ENCODE assay signal across 8 cellular contexts in the genomic region with DNA sequence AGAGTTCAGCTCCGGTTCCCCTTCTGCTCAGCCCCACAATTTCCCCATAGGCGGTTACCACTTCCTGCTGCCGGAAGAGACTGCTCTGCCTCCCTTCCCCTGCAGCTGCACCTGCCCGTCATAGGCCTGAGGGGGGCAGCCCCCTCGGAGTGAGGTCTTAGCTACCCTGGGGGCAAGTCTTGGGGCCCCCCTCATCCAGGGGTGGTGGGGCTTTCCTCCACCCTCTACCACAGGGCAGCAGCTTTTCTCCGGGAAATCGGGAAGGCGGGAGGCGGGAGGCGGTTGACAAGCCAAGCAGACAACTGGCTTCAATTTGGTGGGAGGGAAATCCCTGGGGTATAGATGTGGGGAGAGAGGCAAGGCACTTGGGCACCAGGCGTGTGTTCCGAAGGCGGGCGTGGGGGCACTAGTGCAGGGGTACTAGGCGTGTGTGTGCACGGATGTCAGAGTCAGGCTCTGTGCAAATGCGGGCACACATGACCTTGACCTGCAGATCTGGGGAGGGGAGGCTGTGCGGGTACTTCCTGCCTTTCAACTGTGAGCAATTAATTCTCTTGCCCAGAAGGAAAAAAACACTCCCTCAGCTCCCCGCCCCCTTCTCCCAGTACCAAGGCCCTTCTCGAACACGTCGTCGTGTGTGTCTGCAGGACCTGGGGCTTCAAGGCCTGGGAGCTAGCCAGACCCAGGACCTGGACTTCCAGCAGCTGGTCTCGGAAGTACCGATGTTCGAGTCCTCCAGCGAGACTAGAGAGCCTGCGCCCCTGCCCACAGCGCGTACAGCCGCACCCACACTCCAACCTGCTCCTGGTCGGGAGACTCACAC. TPM values are rescaled to one million over a fixed set of nuclear protein-coding genes. Genes with fewer than 3 reads are reported as not detected.
A peak's percentile ranks its signal among the peaks of the same experiment; 100 is the strongest.
DNase-seq lines count a peak whose midpoint lies in the region; ATAC-seq and TF ChIP-seq lines count a peak whose summit lies in the region.

No MANE protein-coding gene starts in this region.

- TF ChIP-seq POLR2A in IMR-90 (IDR thresholded peaks at IDR 0.05; ENCODE audit: low read depth, low read length): peak; percentile 27; the same call in 1 of the 2 replicates
- TF ChIP-seq POLR2A in Raji (IDR thresholded peaks at IDR 0.05; ENCODE audit: insufficient read depth, low read depth, low read length): peak; percentile 62

- H3K9me1 ChIP-seq in IMR-90 (ENCODE audit: insufficient read depth, low read length): no peaks in the 10 kb centered on the region; the same call in 1 of the 2 replicates

- H2BK5ac ChIP-seq in IMR-90 (ENCODE audit: low read depth, low read length, poor library complexity, severe bottlenecking): peak overlapping the region; percentile 90

- no peak overlapping the region for H2BK120ac ChIP-seq in IMR-90 (ENCODE audit: low read depth, low read length)

- H3K4me3 ChIP-seq in BE2C (ENCODE audit: low read depth, low read length): peak overlapping the region; percentile 64
- peak overlapping the region; percentile 82 for H3K4me3 ChIP-seq in IMR-90 (ENCODE audit: insufficient read depth, low read depth, low read length)
- peak overlapping the region; percentile 58 for H3K4me3 ChIP-seq in skeletal muscle cell (ENCODE audit: low read depth, low read length)

- peak overlapping the region; percentile 82 for H4K5ac ChIP-seq in IMR-90 (ENCODE audit: low read depth, low read length)

- H3K23ac ChIP-seq in IMR-90 (ENCODE audit: low read depth, low read length): peak overlapping the region; percentile 79; the same call in 1 of the 2 replicates

- H3K4me1 ChIP-seq in BE2C (peaks cover 27% of the 10 kb centered on the region), IMR-90 (ENCODE audit: control insufficient read depth, insufficient read depth, low read length) (peaks cover 2% of the 10 kb centered on the region)

- DNase-seq in BE2C: peak; percentile 70
- peak; percentile 10 for DNase-seq in IMR-90
- DNase-seq in activated naive CD4-positive, alpha-beta T cell (lab: John Stamatoyannopoulos, UW): peak; percentile 21 to 72 (median 50)
- peak; percentile 63 for DNase-seq in left cardiac atrium
- DNase-seq in skeletal muscle cell (ENCODE audit: low read depth): no peak
- no peak for DNase-seq in OCI-M2 (lab: John Stamatoyannopoulos, UW; ENCODE audit: unreplicated experiment)

- H3K56ac ChIP-seq in IMR-90 (ENCODE audit: extremely low read depth, insufficient read depth, low read length): peak overlapping the region; percentile 63

- 60% methylated on average over 4 of the region's 32 CpGs; no CpG with 5 or more reads in 1 of the 2 experiments for WGBS in IMR-90 (ENCODE audit: extremely low coverage in 2 of 2, insufficient read length in 1 of 2), 2 experiments

- CTCF ChIA-PET in IMR-90 (lab: Yijun Ruan, JAX): no interaction called here

- H3K27ac ChIP-seq in IMR-90 (ENCODE audit: insufficient read depth, low read length): peak overlapping the region; percentile 97

- H2BK20ac ChIP-seq in IMR-90 (ENCODE audit: low read depth, low read length): no peak overlapping the region

- H3K14ac ChIP-seq in IMR-90 (replicated peaks; ENCODE audit: low read depth, low read length): peak overlapping the region; percentile 74

- H4K20me1 ChIP-seq in IMR-90 (ENCODE audit: insufficient read depth, low read length): peaks cover 5% of the 10 kb centered on the region

- peak overlapping the region; percentile 67 to 97 for H4K8ac ChIP-seq in IMR-90 (ENCODE audit: low read depth in 2 of 2, low read length in 2 of 2)

- H3K4me2 ChIP-seq in IMR-90 (ENCODE audit: low read depth, low read length): peak overlapping the region; percentile 88

- ATAC-seq in GM19328 (IDR thresholded peaks at IDR 0.05; ENCODE audit: unreplicated experiment) (peak; percentile 45), IMR-90 (ENCODE audit: low read depth) (no peak), left cardiac atrium (peak; percentile 12 to 14)

- TF ChIP-seq CTCF in BE2C (IDR thresholded peaks at IDR 0.05; ENCODE audit: low read depth, low read length) (no peak), IMR-90 (conservative IDR thresholded peaks at IDR 0.05; ENCODE audit: low read depth, low read length) (no peak)

- no peak overlapping the region; the same call in 2 of the 3 replicates for H2BK15ac ChIP-seq in IMR-90 (ENCODE audit: low read depth, low read length)

- dilution Hi-C loops in IMR-90 (cut with HindIII; ENCODE audit: low sequenced_read_pairs, unreplicated experiment): no loop called here

- peaks cover 0 to 7% of the 10 kb centered on the region in 2 experiments; a peak in 2 of 4 replicates for H3K79me1 ChIP-seq in IMR-90 (ENCODE audit: low read depth in 1 of 2, low read length in 2 of 2)

- no peak for TF ChIP-seq RAD21 in IMR-90 (IDR thresholded peaks at IDR 0.05; ENCODE audit: low read length)

- H3K4ac ChIP-seq in IMR-90 (ENCODE audit: low read depth, low read length): peak overlapping the region; percentile 95

- peak overlapping the region; percentile 16; the same call in 1 of the 2 replicates for H3K18ac ChIP-seq in IMR-90 (ENCODE audit: low read depth, low read length)

- H3K9me3 ChIP-seq in BE2C: no peaks in the 10 kb centered on the region
- H3K9me3 ChIP-seq in IMR-90 (ENCODE audit: control insufficient read depth, insufficient read depth, low read length): no peaks in the 10 kb centered on the region

- in situ Hi-C loops in IMR-90 (cut with MboI; ENCODE audit: low sequenced_read_pairs): no loop called here

- H4K91ac ChIP-seq in IMR-90 (ENCODE audit: insufficient read depth, low read depth, low read length): peak overlapping the region; percentile 73

- H2AFZ ChIP-seq in IMR-90 (replicated peaks; ENCODE audit: low read length, poor library complexity): peak overlapping the region; percentile 90

- H3K27me3 ChIP-seq in BE2C (no peaks in the 10 kb centered on the region), IMR-90 (ENCODE audit: control insufficient read depth, insufficient read depth, low read length) (no peaks in the 10 kb centered on the region; the same call in 1 of the 2 replicates)

- POLR2A ChIA-PET in IMR-90 (lab: Charles Lee; ENCODE audit: unreplicated experiment): no interaction called here

- H2AK9ac ChIP-seq in IMR-90 (replicated peaks; ENCODE audit: low read depth, low read length, poor library complexity): peak overlapping the region; percentile 97

- intact Hi-C loops in IMR-90 (cut with micrococcal nuclease): loop anchor here (5.0 kb wide), 1 partner anchor 135 kb away; a partner anchor contains a TSS
- intact Hi-C loops in left cardiac atrium (cut with DNase I): no loop called here

- H3K9ac ChIP-seq in IMR-90 (ENCODE audit: low read depth, low read length): peak overlapping the region; percentile 94

- H3K36me3 ChIP-seq in BE2C (peaks cover 21% of the 10 kb centered on the region), IMR-90 (ENCODE audit: control insufficient read depth, insufficient read depth, low read length) (peaks cover 19% of the 10 kb centered on the region)

- BruUV-seq in IMR-90 (replicated peaks; lab: Mats Ljungman, UMichigan): no TSS peak

- peak overlapping the region; percentile 94 for H2AK5ac ChIP-seq in IMR-90 (ENCODE audit: low read depth, low read length)

TF ChIP-seq in IMR-90, 13 proteins besides CTCF, POLR2A, EP300 and RAD21 (continues in another document):
- TF ChIP-seq MAFK (IDR thresholded peaks at IDR 0.05; ENCODE audit: low read depth, low read length): no peak
- TF ChIP-seq CHD1 (IDR thresholded peaks at IDR 0.05; ENCODE audit: low read depth, low read length): no peak
- TF ChIP-seq, protein P1, sequence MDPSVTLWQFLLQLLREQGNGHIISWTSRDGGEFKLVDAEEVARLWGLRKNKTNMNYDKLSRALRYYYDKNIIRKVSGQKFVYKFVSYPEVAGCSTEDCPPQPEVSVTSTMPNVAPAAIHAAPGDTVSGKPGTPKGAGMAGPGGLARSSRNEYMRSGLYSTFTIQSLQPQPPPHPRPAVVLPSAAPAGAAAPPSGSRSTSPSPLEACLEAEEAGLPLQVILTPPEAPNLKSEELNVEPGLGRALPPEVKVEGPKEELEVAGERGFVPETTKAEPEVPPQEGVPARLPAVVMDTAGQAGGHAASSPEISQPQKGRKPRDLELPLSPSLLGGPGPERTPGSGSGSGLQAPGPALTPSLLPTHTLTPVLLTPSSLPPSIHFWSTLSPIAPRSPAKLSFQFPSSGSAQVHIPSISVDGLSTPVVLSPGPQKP (IDR thresholded peaks at IDR 0.05; ENCODE audit: borderline replicate concordance, low read depth, low read length): no peak
- no peak for TF ChIP-seq BHLHE40 (IDR thresholded peaks at IDR 0.05; ENCODE audit: low read depth, low read length)

RNA-seq across cellular contexts. Expression of a gene that starts 1.0 kb away (rescaled TPM):
- 107 TPM for polyA plus RNA-seq in BE2C (2012; ENCODE audit: insufficient read depth, insufficient read length, low read depth)
- total RNA-seq in IMR-90 (2012; rRNA removed) (0.18 and 0.28 TPM in 2 replicates), left cardiac atrium (10 to 100 TPM; 19.3 to 20.4 TPM)
- polyA plus RNA-seq in IMR-90 (2012; rRNA removed): 0.72 and 0.79 TPM in 2 replicates
- 0.11 and 0.22 TPM in 2 replicates for polyA plus RNA-seq in IMR-90 (2012; cell fraction: cytosol; rRNA removed)
- polyA plus RNA-seq in IMR-90 (2012; cell fraction: nucleus; rRNA removed; ENCODE audit: low replicate concordance): 3.0 and 7.9 TPM in 2 replicates

RNA-seq across cellular contexts. Expression of a gene that starts 7.8 kb away (rescaled TPM):
- 597 TPM for polyA plus RNA-seq in BE2C (2012; ENCODE audit: insufficient read depth, insufficient read length, low read depth)
- 98.6 and 118 TPM in 2 replicates for total RNA-seq in IMR-90 (2012; rRNA removed)
- polyA plus RNA-seq in IMR-90 (2012; rRNA removed): 150 and 172 TPM in 2 replicates
- 86.7 and 192 TPM in 2 replicates for polyA plus RNA-seq in IMR-90 (2012; cell fraction: cytosol; rRNA removed)
- polyA plus RNA-seq in IMR-90 (2012; cell fraction: nucleus; rRNA removed; ENCODE audit: low replicate concordance): 176 and 320 TPM in 2 replicates
- total RNA-seq in left cardiac atrium: 10 to 100 TPM; 67.4 to 81.4 TPM

RNA-seq across cellular contexts. Expression of a gene that starts 17.4 kb away (rescaled TPM):
- 163 TPM for polyA plus RNA-seq in BE2C (2012; ENCODE audit: insufficient read depth, insufficient read length, low read depth)
- total RNA-seq in IMR-90 (2012; rRNA removed): 0.18 TPM in 1 of 2 replicates, not detected in the other
- 0.10 and 0.15 TPM in 2 replicates for polyA plus RNA-seq in IMR-90 (2012; rRNA removed)
- 0.13 TPM in 1 of 2 replicates, not detected in the other for polyA plus RNA-seq in IMR-90 (2012; cell fraction: cytosol; rRNA removed)
- polyA plus RNA-seq in IMR-90 (2012; cell fraction: nucleus; rRNA removed; ENCODE audit: low replicate concordance): 0.35 and 0.52 TPM in 2 replicates
- total RNA-seq in left cardiac atrium: 10 to 100 TPM; 14.7 to 14.8 TPM

RNA-seq across cellular contexts. Expression of a gene that starts 22.6 kb away (rescaled TPM):
- 6.0 TPM for polyA plus RNA-seq in BE2C (2012; ENCODE audit: insufficient read depth, insufficient read length, low read depth)
- total RNA-seq in IMR-90 (2012; rRNA removed) (not detected in 2 replicates), left cardiac atrium (1 to 10 TPM; 3.7 to 3.8 TPM)
- not detected in 2 replicates for polyA plus RNA-seq in IMR-90 (2012; rRNA removed)
- not detected in 2 replicates for polyA plus RNA-seq in IMR-90 (2012; cell fraction: cytosol; rRNA removed)
- not detected in 2 replicates for polyA plus RNA-seq in IMR-90 (2012; cell fraction: nucleus; rRNA removed; ENCODE audit: low replicate concordance)

RNA-seq across cellular contexts. Expression of a gene that starts 41.1 kb away (rescaled TPM):
- polyA plus RNA-seq in BE2C (2012; ENCODE audit: insufficient read depth, insufficient read length, low read depth): 1,367 TPM
- total RNA-seq in IMR-90 (2012; rRNA removed) (0.36 and 0.56 TPM in 2 replicates), left cardiac atrium (1 to 10 TPM; 4.3 to 9.2 TPM)
- polyA plus RNA-seq in IMR-90 (2012; rRNA removed): 1.9 and 2.2 TPM in 2 replicates
- 0.80 and 1.8 TPM in 2 replicates for polyA plus RNA-seq in IMR-90 (2012; cell fraction: cytosol; rRNA removed)
- 1.3 and 2.2 TPM in 2 replicates for polyA plus RNA-seq in IMR-90 (2012; cell fraction: nucleus; rRNA removed; ENCODE audit: low replicate concordance)

Comparison
In these comparisons a context has a peak if more than half of its experiments do, and no peak if none do; other contexts are left out.
1. DNase-seq: peak in BE2C (single experiment), IMR-90 (single experiment), activated naive CD4-positive, alpha-beta T cell (4 of 4) and left cardiac atrium (single experiment); none in skeletal muscle cell (single experiment) and OCI-M2 (single experiment).
2. RNA of a gene that starts 1.0 kb away (total RNA-seq): 19.3 to 20.4 TPM in left cardiac atrium; 0.18 to 0.28 TPM in IMR-90; every median in the first group is over 10 times any median in the second.
3. RNA of a gene that starts 17.4 kb away (total RNA-seq): 14.7 to 14.8 TPM in left cardiac atrium; 0.18 TPM in IMR-90; every median in the first group is over 10 times any median in the second.
4. Peak in every context shown above with its lines, with median percentiles within 50 percentile points of each other: H3K4me3 ChIP-seq.